ENCODE assay signal across 23 cellular contexts in the genomic region with DNA sequence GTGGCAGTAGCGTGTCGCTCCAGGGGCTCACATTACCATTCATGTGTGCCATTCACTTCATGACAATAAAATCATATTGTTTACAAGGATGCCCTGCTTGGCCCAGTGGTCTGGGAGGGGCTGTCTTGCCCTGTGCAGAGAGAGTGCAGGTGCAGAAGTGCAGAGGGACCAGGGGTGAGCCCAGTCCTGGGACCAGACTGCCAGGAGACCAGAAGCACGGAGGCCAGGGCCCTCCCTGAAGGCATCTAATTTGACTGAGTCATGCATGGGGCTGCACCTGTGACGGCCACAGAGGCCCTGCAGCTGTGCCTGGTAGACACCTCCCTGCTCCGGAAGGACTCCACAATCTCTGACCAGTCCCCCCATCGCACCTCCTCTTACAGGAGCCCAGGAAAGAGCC.
DNase-seq lines count a peak whose midpoint lies in the region; ATAC-seq, FAIRE-seq and TF ChIP-seq lines count a peak whose summit lies in the region.
"Had no signal": no experiment of that assay in that cellular context is flagged by ENCODE, and none has a peak within 500 bp of the region (broad histone marks: within the 10 kb centered on the region; RNA-seq: fewer than 3 reads in every experiment).

No MANE protein-coding gene starts in this region.

- H3K9me3 ChIP-seq in K562 (replicated peaks; ENCODE audit: control insufficient read depth, insufficient read depth, low read depth, low read length) (no peaks in the 10 kb centered on the region), kidney (ENCODE audit: control insufficient read depth in 1 of 2, low read length in 2 of 2) (no peaks in the 10 kb centered on the region), upper lobe of right lung (no peaks in the 10 kb centered on the region), gastroesophageal sphincter (no peaks in the 10 kb centered on the region)
- H3K9me3 ChIP-seq: BLaER1, Caco-2, HAP-1 had no signal

- peak; percentile 45 for DNase-seq in activated effector memory CD4-positive, alpha-beta T cell treated with anti-CD3 and anti-CD28 coated beads, Interleukin-2, amount 50 U/mL, for 16 hours
- DNase-seq in activated effector memory CD4-positive, alpha-beta T cell treated with Interleukin-2 at 50 U/mL for 16 hours = no peak
- DNase-seq in K562 (ENCODE audit: extremely low read depth in 1 of 4, low spot score in 3 of 4) (no peak), kidney (peak; percentile 45), upper lobe of right lung (peak; percentile 32), NCI-H187 treated with DMSO at 0.1 percent for 48 hours (lab: John Stamatoyannopoulos, UW) (no peak)
- DNase-seq: Caco-2; CD4-positive, CD25-positive, alpha-beta regulatory T cell; CD8-positive, alpha-beta T cell; DMS153; DND-41; GOT3; HFFc6 had no signal

- H3K4me3 ChIP-seq in K562 (no peak overlapping the region), kidney (ENCODE audit: low read length in 2 of 2) (no peak overlapping the region), upper lobe of right lung (no peak overlapping the region), gastroesophageal sphincter (no peak overlapping the region)
- H3K4me3 ChIP-seq: BLaER1, HAP-1 had no signal

- no peaks in the 10 kb centered on the region for H3K9me1 ChIP-seq in K562 (ENCODE audit: control insufficient read depth, insufficient read depth, low read length)

- H4K20me1 ChIP-seq in K562 (replicated peaks; ENCODE audit: control insufficient read depth, insufficient read depth, low read length) = no peaks in the 10 kb centered on the region
- H4K20me1 ChIP-seq: BLaER1 had no signal

- H2AFZ ChIP-seq in K562 (ENCODE audit: low read depth, low read length) = no peak overlapping the region

- H3K4me1 ChIP-seq in K562 (replicated peaks in 1 of 2; ENCODE audit: control insufficient read depth in 2 of 2, insufficient read depth in 2 of 2, low read length in 2 of 2) (no peaks in the 10 kb centered on the region; a peak in 1 of 5 replicates), kidney (ENCODE audit: control insufficient read depth in 1 of 2, insufficient read depth in 1 of 2, low read depth in 1 of 2, low read length in 2 of 2) (no peaks in the 10 kb centered on the region), upper lobe of right lung (no peaks in the 10 kb centered on the region), gastroesophageal sphincter (no peaks in the 10 kb centered on the region)
- H3K4me1 ChIP-seq: BLaER1, Caco-2, HAP-1 had no signal

- no peak for TF ChIP-seq POLR2A in K562 (conservative IDR thresholded peaks at IDR 0.05)
- no peak for TF ChIP-seq POLR2A in gastroesophageal sphincter (IDR thresholded peaks at IDR 0.05)

- H3K4me2 ChIP-seq in K562 (ENCODE audit: insufficient read depth, low read length) = no peak overlapping the region
- H3K4me2 ChIP-seq: BLaER1 had no signal

- no peak for TF ChIP-seq RAD21 in K562 (CRISPR knock-in tag; conservative IDR thresholded peaks at IDR 0.05 in 1 of 2, IDR thresholded peaks at IDR 0.05 in 1 of 2)

- TF ChIP-seq EP300 in K562 (IDR thresholded peaks at IDR 0.05; ENCODE audit: low read length) = no peak
- TF ChIP-seq EP300 in gastroesophageal sphincter (IDR thresholded peaks at IDR 0.05) = no peak

- WGBS in K562 (ENCODE audit: insufficient coverage, low coverage, missing lambda C conversion rate) = 0% methylated on average over 2 of the region's 6 CpGs
- 89 to 100% methylated on average over 3 of the region's 6 CpGs for WGBS in gastroesophageal sphincter (ENCODE audit: low coverage in 1 of 2), 2 donors

- FAIRE-seq in K562 (lab: Jason Lieb, UNC) = no peak
- FAIRE-seq in kidney (lab: Jason Lieb, UNC) = no peak
- FAIRE-seq: A204.1, G401.6, GM12892, H54 had no signal

- CTCF ChIA-PET in K562 (lab: Yijun Ruan, JAX; ENCODE audit: low intra/inter-chr PET ratio) = no interaction called here

- H3K36me3 ChIP-seq in K562 (ENCODE audit: control insufficient read depth, insufficient read depth, low read length) (no peaks in the 10 kb centered on the region), kidney (ENCODE audit: control insufficient read depth in 1 of 2, insufficient read depth in 2 of 2, low read length in 2 of 2) (no peaks in the 10 kb centered on the region), upper lobe of right lung (no peaks in the 10 kb centered on the region), gastroesophageal sphincter (no peaks in the 10 kb centered on the region)
- H3K36me3 ChIP-seq: BLaER1, HAP-1 had no signal

- H3K9ac ChIP-seq in K562 (ENCODE audit: insufficient read depth in 1 of 2, low read depth in 2 of 2, low read length in 2 of 2) (no peak overlapping the region), kidney (ENCODE audit: low read length in 2 of 2) (no peak overlapping the region)
- H3K9ac ChIP-seq: BLaER1 had no signal

- BruUV-seq in K562 (replicated peaks; lab: Mats Ljungman, UMichigan) = no TSS peak

- ATAC-seq in K562 = peak; percentile 47; the same call in 2 of the 3 replicates
- ATAC-seq in upper lobe of right lung = no peak
- no peak for ATAC-seq in gastroesophageal sphincter
- no peak for ATAC-seq in HG03025 (IDR thresholded peaks at IDR 0.05; ENCODE audit: low FRiP score, unreplicated experiment)
- ATAC-seq: CD8-positive, alpha-beta T cell had no signal

- intact Hi-C loops in K562 (cut with micrococcal nuclease) = no loop called here
- intact Hi-C loops in kidney (cut with DNase I) = no loop called here
- intact Hi-C loops in upper lobe of right lung (cut with DNase I) = no loop called here

- H3K27ac ChIP-seq in K562 (ENCODE audit: extremely low read depth, low read depth, low read length) (no peak overlapping the region), kidney (ENCODE audit: low read depth in 2 of 2, low read length in 2 of 2) (no peak overlapping the region), upper lobe of right lung (no peak overlapping the region), gastroesophageal sphincter (no peak overlapping the region)
- H3K27ac ChIP-seq: 22Rv1, BLaER1, C4-2B had no signal

- POLR2A ChIA-PET in K562 (lab: Yijun Ruan, JAX) = no interaction called here

- H3K27me3 ChIP-seq in K562 (ENCODE audit: control insufficient read depth in 2 of 2, insufficient read depth in 2 of 2, low read length in 2 of 2) (no peaks in the 10 kb centered on the region), upper lobe of right lung (no peaks in the 10 kb centered on the region), gastroesophageal sphincter (peaks cover 12% of the 10 kb centered on the region)
- H3K27me3 ChIP-seq: BLaER1 had no signal

- H3K79me2 ChIP-seq in K562 (ENCODE audit: control insufficient read depth, insufficient read depth, low read length) = no peaks in the 10 kb centered on the region

- in situ Hi-C loops in K562 (cut with MboI) = no loop called here

- TF ChIP-seq CTCF in K562 (IDR thresholded peaks at IDR 0.05 in 2 of 3, conservative IDR thresholded peaks at IDR 0.05 in 1 of 3; ENCODE audit: insufficient read depth in 2 of 3, low read depth in 1 of 3, low read length in 3 of 3) (no peak), kidney (IDR thresholded peaks at IDR 0.05; ENCODE audit: borderline replicate concordance, extremely low read depth, insufficient read depth) (no peak), upper lobe of right lung (IDR thresholded peaks at IDR 0.05) (no peak), gastroesophageal sphincter (IDR thresholded peaks at IDR 0.05) (no peak)

TF ChIP-seq in K562, 482 proteins besides CTCF, POLR2A, EP300 and RAD21:
- TF ChIP-seq RBM17 (IDR thresholded peaks at IDR 0.05; ENCODE audit: borderline replicate concordance, low read depth, low read length) = no peak
- TF ChIP-seq, protein P1, sequence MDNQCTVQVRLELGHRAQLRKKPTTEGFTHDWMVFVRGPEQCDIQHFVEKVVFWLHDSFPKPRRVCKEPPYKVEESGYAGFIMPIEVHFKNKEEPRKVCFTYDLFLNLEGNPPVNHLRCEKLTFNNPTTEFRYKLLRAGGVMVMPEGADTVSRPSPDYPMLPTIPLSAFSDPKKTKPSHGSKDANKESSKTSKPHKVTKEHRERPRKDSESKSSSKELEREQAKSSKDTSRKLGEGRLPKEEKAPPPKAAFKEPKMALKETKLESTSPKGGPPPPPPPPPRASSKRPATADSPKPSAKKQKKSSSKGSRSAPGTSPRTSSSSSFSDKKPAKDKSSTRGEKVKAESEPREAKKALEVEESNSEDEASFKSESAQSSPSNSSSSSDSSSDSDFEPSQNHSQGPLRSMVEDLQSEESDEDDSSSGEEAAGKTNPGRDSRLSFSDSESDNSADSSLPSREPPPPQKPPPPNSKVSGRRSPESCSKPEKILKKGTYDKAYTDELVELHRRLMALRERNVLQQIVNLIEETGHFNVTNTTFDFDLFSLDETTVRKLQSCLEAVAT (IDR thresholded peaks at IDR 0.05) = no peak

Comparison
In these comparisons a context has a peak if more than half of its experiments do, and no peak if none do; other contexts are left out.
1. DNase-seq: peak in activated effector memory CD4-positive, alpha-beta T cell treated with anti-CD3 and anti-CD28 coated beads, Interleukin-2, amount 50 U/mL, for 16 hours (single experiment), kidney (single experiment) and upper lobe of right lung (single experiment); none in activated effector memory CD4-positive, alpha-beta T cell treated with Interleukin-2 at 50 U/mL for 16 hours (single experiment), K562 (0 of 4) and NCI-H187 treated with DMSO at 0.1 percent for 48 hours (single experiment).